In genomic region chr6:116390571-116390970, GRCh38 we compare ENCODE assay signal across 9 cellular contexts. TPM values are rescaled to one million over a fixed set of nuclear protein-coding genes. Genes with fewer than 3 reads are reported as not detected.
A peak's percentile ranks its signal among the peaks of the same experiment; 100 is the strongest.
DNase-seq lines count a peak whose midpoint lies in the region; ATAC-seq, FAIRE-seq and TF ChIP-seq lines count a peak whose summit lies in the region.
"Had no signal": no experiment of that assay in that cellular context is flagged by ENCODE, and none has a peak within 500 bp of the region (broad histone marks: within the 10 kb centered on the region; RNA-seq: fewer than 3 reads in every experiment).

No MANE protein-coding gene starts in this region.

- SMC1A ChIA-PET in GM12878 (lab: Charles Lee; ENCODE audit: uncharacterized antibody, unreplicated experiment) = interaction anchor here (0.7 to 9.4 kb wide), 13 partner anchors 8 to 271 kb away, joined by 3 to 101 read pairs (median 6); partner anchors contain the start of gene DSE

- intact Hi-C loops in GM12878 (cut with micrococcal nuclease; ENCODE audit: unreplicated experiment) = no loop called here

- TF ChIP-seq POLR2A in GM12891 (IDR thresholded peaks at IDR 0.05; ENCODE audit: low read depth, low read length) (no peak), GM12878 (IDR thresholded peaks at IDR 0.05; ENCODE audit: low read depth, low read length) (no peak)

- no peaks in the 10 kb centered on the region for H3K27me3 ChIP-seq in GM12878 (replicated peaks in 1 of 2; ENCODE audit: control insufficient read depth in 2 of 2, insufficient read depth in 2 of 2, low read length in 1 of 2)

- 1% methylated on average over 4 of the region's 4 CpGs for WGBS in GM12878 (ENCODE audit: insufficient coverage, insufficient replicate concordance, low lambda C conversion rate, missing lambda C conversion rate)

- no TSS peak for BruUV-seq in GM12878 (replicated peaks; lab: Mats Ljungman, UMichigan)

- FAIRE-seq in GM12891 (lab: Jason Lieb, UNC) (peak; percentile 45), GM12878 (lab: Jason Lieb, UNC) (peak; percentile 27)

- H3K9me3 ChIP-seq in GM12878 (replicated peaks; ENCODE audit: control insufficient read depth, insufficient read depth, low read length) = no peaks in the 10 kb centered on the region; the same call in 2 of the 3 replicates

- in situ Hi-C loops in GM12878 (cut with MboI) = no loop called here

- no peak for TF ChIP-seq RAD21 in GM12878 (IDR thresholded peaks at IDR 0.05; ENCODE audit: insufficient read depth, low read depth, low read length)

- H3K4me1 ChIP-seq in GM12878 (ENCODE audit: control insufficient read depth, insufficient read depth, low read length) = peaks cover 81% of the 10 kb centered on the region

- CTCF ChIA-PET in GM12878 (lab: Yijun Ruan, JAX) = interaction anchor here (0.6 to 6.5 kb wide), 9 partner anchors 12 to 112 kb away, joined by 3 to 85 read pairs (median 5); partner anchors contain the start of gene DSE

- H4K20me1 ChIP-seq in GM12878 (ENCODE audit: control insufficient read depth, insufficient read depth) = no peaks in the 10 kb centered on the region

- TF ChIP-seq CTCF in GM12878 (IDR thresholded peaks at IDR 0.05 in 2 of 3, conservative IDR thresholded peaks at IDR 0.05 in 1 of 3; ENCODE audit: control insufficient read depth in 2 of 3, extremely low read depth in 1 of 3, insufficient read depth in 1 of 3, low read depth in 3 of 3, low read length in 3 of 3) = no peak

- H3K4me2 ChIP-seq in GM12878 (ENCODE audit: control insufficient read depth, insufficient read depth) = peak overlapping the region; percentile 73

- peak overlapping the region; percentile 65 for H3K9ac ChIP-seq in GM12878 (ENCODE audit: control insufficient read depth, insufficient read depth, low read length)

- H3K36me3 ChIP-seq in GM12878 (ENCODE audit: control insufficient read depth in 2 of 2, insufficient read depth in 2 of 2, low read length in 1 of 2) = no peaks in the 10 kb centered on the region

- ATAC-seq in GM19468 (IDR thresholded peaks at IDR 0.05; ENCODE audit: extremely low read depth, unreplicated experiment) (peak; percentile 38), HG03103 (IDR thresholded peaks at IDR 0.05; ENCODE audit: low read depth, unreplicated experiment) (peak; percentile 34), GM12878 (peak; percentile 50)

- DNase-seq in GM12891 (ENCODE audit: insufficient read length, low spot score) (no peak), GM12878 (ENCODE audit: low read depth, low spot score) (no peak), DMS53 treated with DMSO at 0.1 percent for 48 hours (lab: John Stamatoyannopoulos, UW; ENCODE audit: unreplicated experiment) (no peak), SK-N-DZ (ENCODE audit: low spot score) (no peak), midbrain (lab: John Stamatoyannopoulos, UW) (no peak), NCI-H1105 (lab: John Stamatoyannopoulos, UW) (no peak)
- DNase-seq: trophoblast cell had no signal

- POLR2A ChIA-PET in GM12878 (lab: Charles Lee) = interaction anchor here (0.7 to 7.0 kb wide), 5 partner anchors 14 to 382 kb away, joined by 3 to 43 read pairs (median 3); no protein-coding TSS in a partner anchor

- H3K4me3 ChIP-seq in GM12878 = 0 out of 2 replicates have a peak overlapping the region, but pooled peaks have one; percentile 34

- TF ChIP-seq EP300 in GM12878 (IDR thresholded peaks at IDR 0.05; ENCODE audit: borderline replicate concordance in 1 of 2, control insufficient read depth in 1 of 2, low read depth in 2 of 2, low read length in 2 of 2) = no peak

- H2AFZ ChIP-seq in GM12878 (ENCODE audit: control insufficient read depth, low read depth, low read length) = no peak overlapping the region

- H3K27ac ChIP-seq in GM12878 (ENCODE audit: control insufficient read depth, insufficient read depth) = peak overlapping the region; percentile 79

- H3K79me2 ChIP-seq in GM12878 (ENCODE audit: control insufficient read depth, insufficient read depth, low read length) = peaks cover 97% of the 10 kb centered on the region

- RAD21 ChIA-PET in GM12878 (lab: Charles Lee; ENCODE audit: unreplicated experiment) = interaction anchor here (0.7 to 3.6 kb wide), 11 partner anchors 8 to 103 kb away, joined by 3 to 22 read pairs (median 5); partner anchors contain the start of gene DSE

TF ChIP-seq in GM12891, 5 proteins besides CTCF, POLR2A, EP300 and RAD21:
- TF ChIP-seq TAF1 (IDR thresholded peaks at IDR 0.05; ENCODE audit: low read depth, low read length) (no peak), SPI1 (IDR thresholded peaks at IDR 0.05; ENCODE audit: low read depth, low read length) (no peak), POLR2AphosphoS5 (IDR thresholded peaks at IDR 0.05; ENCODE audit: low read depth, low read length) (no peak), POU2F2 (IDR thresholded peaks at IDR 0.05; ENCODE audit: low read depth, low read length) (no peak), PAX5 (IDR thresholded peaks at IDR 0.05; ENCODE audit: insufficient read depth, low read length, severe bottlenecking) (no peak)

TF ChIP-seq in GM12878, 131 proteins besides CTCF, POLR2A, EP300 and RAD21:
- TF ChIP-seq SMARCA5 (IDR thresholded peaks at IDR 0.05) (no peak), MEF2A (IDR thresholded peaks at IDR 0.05; ENCODE audit: insufficient read depth, low read depth, low read length) (peak; percentile 79), CREM (IDR thresholded peaks at IDR 0.05; ENCODE audit: low read depth) (peak; percentile 38; the same call in 1 of the 2 replicates), RBBP5 (conservative IDR thresholded peaks at IDR 0.05) (0 out of 2 replicates have a peak, but pooled peaks have one; percentile 33), CREB1 (IDR thresholded peaks at IDR 0.05; ENCODE audit: low read depth) (peak; percentile 43; the same call in 1 of the 2 replicates), HDAC2 (IDR thresholded peaks at IDR 0.05) (no peak), MEF2B (IDR thresholded peaks at IDR 0.05; ENCODE audit: partially characterized antibody, poor library complexity, severe bottlenecking) (peak; percentile 39), ZBTB33 (IDR thresholded peaks at IDR 0.05) (no peak), BACH1 (IDR thresholded peaks at IDR 0.05; ENCODE audit: borderline replicate concordance) (no peak), CBX5 (IDR thresholded peaks at IDR 0.05; ENCODE audit: low read depth) (0 out of 2 replicates have a peak, but pooled peaks have one; percentile 24), ATF7 (IDR thresholded peaks at IDR 0.05; ENCODE audit: low read depth) (peak; percentile 42; the same call in 1 of the 2 replicates), ATF2 (IDR thresholded peaks at IDR 0.05; ENCODE audit: low read length) (peak; percentile 29; the same call in 1 of the 2 replicates)

RNA-seq across cellular contexts. Expression of gene DSE, which starts 19.8 kb away (rescaled TPM):
- 22.8 TPM for polyA plus RNA-seq in GM12891 (2012; ENCODE audit: low read depth, missing spikeins)
- total RNA-seq in GM12878 (2013; cell fraction: nucleolus; rRNA removed) = 131 and 135 TPM in 2 replicates
- total RNA-seq in GM12878 (2014; rRNA removed) = 65.3 and 77.4 TPM in 2 replicates
- total RNA-seq in GM12878 (2014; rRNA removed; fragmentation: Illumina TruSeq; extraction: Trizol) = 62.3 and 63.9 TPM in 2 replicates
- 75.1 and 76.4 TPM in 2 replicates for total RNA-seq in GM12878 (2021)
- 20.3 TPM for polyA plus RNA-seq in GM12878 (2011; ENCODE audit: low read depth)
- polyA plus RNA-seq in GM12878 (2011; rRNA removed) = 12.2 and 12.6 TPM in 2 replicates
- polyA plus RNA-seq in GM12878 (2011; cell fraction: cytosol; rRNA removed) = 6.7 and 9.5 TPM in 2 replicates
- 14.6 and 17.6 TPM in 2 replicates for polyA plus RNA-seq in GM12878 (2011; cell fraction: nucleus; rRNA removed)
- polyA plus RNA-seq in GM12878 (2012) = 22.5 and 29.0 TPM in 2 replicates
- 51.8 and 58.9 TPM in 2 replicates for polyA plus RNA-seq in GM12878 (2014; fragmentation: Illumina TruSeq; extraction: Trizol)
- 10 to 100 TPM; 17.1 to 24.2 TPM for polyA plus RNA-seq in GM12878 (2014; fragmentation: Nextera tagmentation; extraction: Ambion mirVana)
- polyA plus RNA-seq in GM12878 (2014; rRNA removed) = 35.9 and 38.6 TPM in 2 replicates
- polyA plus RNA-seq in GM12878 (2016; fragmentation: Nextera tagmentation; extraction: Ambion mirVana) = 10 to 100 TPM; 43.0 TPM
- 23.2 and 26.4 TPM in 2 replicates for polyA minus RNA-seq in GM12878 (2011; rRNA and poly(A)+ RNA removed)
- polyA minus RNA-seq in GM12878 (2011; cell fraction: cytosol; rRNA and poly(A)+ RNA removed) = 3.8 and 3.9 TPM in 2 replicates
- polyA minus RNA-seq in GM12878 (2011; cell fraction: nucleus; rRNA and poly(A)+ RNA removed) = 17.5 and 26.1 TPM in 2 replicates
- polyA plus RNA-seq in SK-N-DZ (2014; cell fraction: cytosol; rRNA removed) = 15.2 and 24.1 TPM in 2 replicates
- polyA plus RNA-seq in SK-N-DZ (2014; cell fraction: nucleus; rRNA removed) = 29.6 and 31.9 TPM in 2 replicates
